8 cellular contexts compared by ENCODE assay signal in the genomic region with DNA sequence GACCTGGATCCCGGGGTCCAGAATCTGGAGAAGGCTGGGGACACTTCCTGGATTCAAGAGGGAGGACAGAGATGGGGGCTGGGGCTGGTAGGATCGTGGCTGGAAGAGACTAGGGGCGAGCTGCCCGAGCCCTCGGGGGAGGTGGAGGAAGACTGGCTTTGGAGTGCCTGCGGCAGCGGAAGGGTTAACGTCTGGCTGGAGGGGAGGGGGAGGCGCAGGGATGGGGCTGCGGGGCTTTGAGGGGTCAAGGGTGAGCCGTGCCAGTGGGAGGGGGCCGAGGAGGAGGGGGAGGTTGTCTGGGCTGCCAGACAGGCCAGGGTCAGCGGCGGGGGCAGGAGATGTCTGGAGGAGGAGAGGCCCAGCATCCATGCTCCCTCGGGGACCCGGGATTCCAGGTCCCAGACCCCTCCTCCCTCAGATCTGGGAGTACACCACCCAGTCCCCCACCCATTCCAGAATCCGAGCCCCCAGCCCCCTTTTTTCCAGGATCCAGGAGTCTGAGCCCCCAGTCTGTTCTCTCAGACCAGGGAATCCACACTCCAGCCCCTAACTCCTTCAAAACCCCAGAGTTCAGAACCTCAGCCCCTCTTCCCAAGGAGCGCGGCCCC. TPM values are rescaled to one million over a fixed set of nuclear protein-coding genes. Genes with fewer than 3 reads are reported as not detected.
DNase-seq lines count a peak whose midpoint lies in the region; ATAC-seq and TF ChIP-seq lines count a peak whose summit lies in the region.

No MANE protein-coding gene starts in this region.

- H3K4me3 Mint-ChIP-seq in activated T-helper 2 cell treated with anti-CD3 and anti-CD28 coated beads, Interferon-gamma antibody, Interleukin-2, Interleukin-4, amounts not matched to agents 10 μg/mL and 5 μg/mL and 100 μg/mL, durations not matched to agents 14 hours and 24 hours and 36 hours (ENCODE audit: low read depth), result peak overlapping the region; percentile 84

- H3K9me3 ChIP-seq in A673 (ENCODE audit: low read depth, low read length, poor library complexity, severe bottlenecking) (no peaks in the 10 kb centered on the region), heart right ventricle (no peaks in the 10 kb centered on the region)

- CTCF ChIA-PET in A673 (lab: Charles Lee), result no interaction called here

- DNase-seq in A673 (ENCODE audit: low spot score), result peak; percentile 45
- DNase-seq in HCEC 1CT, result peak; percentile 22
- DNase-seq in activated T-helper 2 cell treated with anti-CD3 and anti-CD28 coated beads, Interferon-gamma antibody, Interleukin-2, Interleukin-4, amounts not matched to agents 10 μg/mL and 5 μg/mL and 100 μg/mL, durations not matched to agents 14 hours and 24 hours and 36 hours (ENCODE audit: low spot score), result no peak
- DNase-seq in heart right ventricle, result peak; percentile 46 to 63
- DNase-seq in pons (ENCODE audit: low spot score), result peak; percentile 31
- no peak for DNase-seq in COLO668 (lab: John Stamatoyannopoulos, UW; ENCODE audit: unreplicated experiment)
- DNase-seq in SKM-1 treated with dmso at 0.1 percent for 144 hours (lab: John Stamatoyannopoulos, UW; ENCODE audit: unreplicated experiment), result no peak

- H3K27ac Mint-ChIP-seq in activated T-helper 2 cell treated with anti-CD3 and anti-CD28 coated beads, Interferon-gamma antibody, Interleukin-2, Interleukin-4, amounts not matched to agents 10 μg/mL and 5 μg/mL and 100 μg/mL, durations not matched to agents 14 hours and 24 hours and 36 hours, result peak overlapping the region; percentile 66

- H3K36me3 ChIP-seq in A673 (ENCODE audit: insufficient read depth, low read length, poor library complexity, severe bottlenecking) (peaks cover 8% of the 10 kb centered on the region), heart right ventricle (peaks cover 0 to 28% (median 7%) of the 10 kb centered on the region in 9 donors)

- peaks cover 6% of the 10 kb centered on the region for H3K4me1 Mint-ChIP-seq in activated T-helper 2 cell treated with anti-CD3 and anti-CD28 coated beads, Interferon-gamma antibody, Interleukin-2, Interleukin-4, amounts not matched to agents 10 μg/mL and 5 μg/mL and 100 μg/mL, durations not matched to agents 14 hours and 24 hours and 36 hours (ENCODE audit: low read depth)

- WGBS in heart right ventricle, 2 donors, result 0% methylated on average over 18 to 19 of the region's 19 CpGs

- TF ChIP-seq CTCF in A673 (conservative IDR thresholded peaks at IDR 0.05; ENCODE audit: low read depth, low read length) (no peak), heart right ventricle (IDR thresholded peaks at IDR 0.05) (no peak)

- peaks cover 9% of the 10 kb centered on the region for H3K9me3 Mint-ChIP-seq in activated T-helper 2 cell treated with anti-CD3 and anti-CD28 coated beads, Interferon-gamma antibody, Interleukin-2, Interleukin-4, amounts not matched to agents 10 μg/mL and 5 μg/mL and 100 μg/mL, durations not matched to agents 14 hours and 24 hours and 36 hours

- H3K36me3 Mint-ChIP-seq in activated T-helper 2 cell treated with anti-CD3 and anti-CD28 coated beads, Interferon-gamma antibody, Interleukin-2, Interleukin-4, amounts not matched to agents 10 μg/mL and 5 μg/mL and 100 μg/mL, durations not matched to agents 14 hours and 24 hours and 36 hours (ENCODE audit: low read depth), result peaks cover 3% of the 10 kb centered on the region

- peak overlapping the region; percentile 86 for H3K4me3 ChIP-seq in A673 (ENCODE audit: low read depth, low read length, poor library complexity, severe bottlenecking)
- peak overlapping the region; percentile 63 to 100 (median 90) for H3K4me3 ChIP-seq in heart right ventricle

- POLR2A ChIA-PET in A673 (lab: Charles Lee; ENCODE audit: low non-redundant PET), result no interaction called here

- intact Hi-C loops in A673 (cut with micrococcal nuclease; ENCODE audit: unreplicated experiment) (no loop called here), heart right ventricle (cut with DNase I) (loop anchor here in 4 of 10 donors (5.0 to 10.0 kb wide), 3 partner anchors 107 to 317 kb away; partner anchors contain the start of genes FPR3 (in 2 of the 4) and ZNF615 (in 1 of the 4))
- intact Hi-C loops in activated T-helper 2 cell treated with anti-CD3 and anti-CD28 coated beads, Interferon-gamma antibody, Interleukin-2, Interleukin-4, amounts not matched to agents 10 μg/mL and 5 μg/mL and 100 μg/mL, durations not matched to agents 14 hours and 24 hours and 36 hours (cut with micrococcal nuclease), result no loop called here

- H3K27ac ChIP-seq in A673 (ENCODE audit: low read depth, low read length, poor library complexity, severe bottlenecking), result peak overlapping the region; percentile 83
- peak overlapping the region; percentile 93 to 100 (median 97) for H3K27ac ChIP-seq in heart right ventricle

- H3K4me1 ChIP-seq in A673 (ENCODE audit: insufficient read depth, low read length, poor library complexity, severe bottlenecking), result peaks cover 21% of the 10 kb centered on the region
- peaks cover 8 to 55% (median 40%) of the 10 kb centered on the region in 9 donors for H3K4me1 ChIP-seq in heart right ventricle

- ATAC-seq in heart right ventricle, result peak in 6 of 8 donors; percentile 0 to 18 (median 2)
- ATAC-seq in HG02610 (IDR thresholded peaks at IDR 0.05; ENCODE audit: unreplicated experiment), result no peak

- H3K27me3 ChIP-seq in A673 (replicated peaks; ENCODE audit: insufficient read depth, low read depth, low read length, poor library complexity) (no peaks in the 10 kb centered on the region), heart right ventricle (peaks cover 0 to 30% (median 0%) of the 10 kb centered on the region in 7 donors)

- peaks cover 16% of the 10 kb centered on the region for H3K27me3 Mint-ChIP-seq in activated T-helper 2 cell treated with anti-CD3 and anti-CD28 coated beads, Interferon-gamma antibody, Interleukin-2, Interleukin-4, amounts not matched to agents 10 μg/mL and 5 μg/mL and 100 μg/mL, durations not matched to agents 14 hours and 24 hours and 36 hours (ENCODE audit: low read depth)

- no TSS peak for BruUV-seq in A673 (replicated peaks; lab: Mats Ljungman, UMichigan)

RNA-seq across cellular contexts. Expression of gene SPACA6, which starts 3.3 kb away (rescaled TPM):
- total RNA-seq in A673 (2021), result 28.4 and 28.6 TPM in 2 replicates
- total RNA-seq in activated T-helper 2 cell treated with anti-CD3 and anti-CD28 coated beads, Interferon-gamma antibody, Interleukin-2, Interleukin-4, amounts not matched to agents 10 μg/mL and 5 μg/mL and 100 μg/mL, durations not matched to agents 14 hours and 24 hours and 36 hours, result 6.7 and 10.9 TPM in 2 replicates
- total RNA-seq in heart right ventricle, result 10 to 100 TPM in 6 of 10 donors, 1 to 10 TPM in 4; 6.4 to 16.1 (median 10.1) TPM
- polyA plus RNA-seq in heart right ventricle, result 10 to 100 TPM in 1 of 2 donors, 1 to 10 TPM in 1; 8.6 to 45.1 TPM

RNA-seq across cellular contexts. Expression of gene HAS1, which starts 33.9 kb away (rescaled TPM):
- total RNA-seq in A673 (2021) (not detected in 2 replicates), heart right ventricle (1 to 10 TPM in 1 of 10 donors, under 1 TPM in 8, not detected in 1; 0.17 to 1.3 (median 0.47) TPM)
- total RNA-seq in activated T-helper 2 cell treated with anti-CD3 and anti-CD28 coated beads, Interferon-gamma antibody, Interleukin-2, Interleukin-4, amounts not matched to agents 10 μg/mL and 5 μg/mL and 100 μg/mL, durations not matched to agents 14 hours and 24 hours and 36 hours, result not detected in 2 replicates
- under 1 TPM; 0.44 to 0.83 TPM for polyA plus RNA-seq in heart right ventricle

RNA-seq across cellular contexts. Expression of gene SIGLEC14, which starts 43.2 kb away (rescaled TPM):
- not detected in 2 replicates for total RNA-seq in A673 (2021)
- 0.34 TPM in 1 of 2 replicates, not detected in the other for total RNA-seq in activated T-helper 2 cell treated with anti-CD3 and anti-CD28 coated beads, Interferon-gamma antibody, Interleukin-2, Interleukin-4, amounts not matched to agents 10 μg/mL and 5 μg/mL and 100 μg/mL, durations not matched to agents 14 hours and 24 hours and 36 hours
- 1 to 10 TPM in 6 of 10 donors, under 1 TPM in 3, not detected in 1; 0.57 to 9.6 (median 1.3) TPM for total RNA-seq in heart right ventricle
- polyA plus RNA-seq in heart right ventricle, result under 1 TPM; 0.37 to 0.93 TPM

RNA-seq across cellular contexts. Expression of gene SIGLEC5, which starts 59.7 kb away (rescaled TPM):
- total RNA-seq in A673 (2021) (not detected in 2 replicates), heart right ventricle (1 to 10 TPM in 1 of 10 donors, under 1 TPM in 6, not detected in 3; 0.11 to 1.2 (median 0.41) TPM)
- total RNA-seq in activated T-helper 2 cell treated with anti-CD3 and anti-CD28 coated beads, Interferon-gamma antibody, Interleukin-2, Interleukin-4, amounts not matched to agents 10 μg/mL and 5 μg/mL and 100 μg/mL, durations not matched to agents 14 hours and 24 hours and 36 hours, result not detected in 2 replicates
- under 1 TPM in 1 of 2 donors, not detected in 1; 0.01 TPM for polyA plus RNA-seq in heart right ventricle

Comparison
In these comparisons a context has a peak if more than half of its experiments do, and no peak if none do; other contexts are left out.
1. DNase-seq: peak in A673 (single experiment), HCEC 1CT (single experiment), heart right ventricle (2 of 2) and pons (single experiment); none in activated T-helper 2 cell treated with anti-CD3 and anti-CD28 coated beads, Interferon-gamma antibody, Interleukin-2, Interleukin-4, amounts not matched to agents 10 μg/mL and 5 μg/mL and 100 μg/mL, durations not matched to agents 14 hours and 24 hours and 36 hours (single experiment), COLO668 (single experiment) and SKM-1 treated with dmso at 0.1 percent for 144 hours (single experiment).